ENCODE assay signal across 2 cellular contexts in genomic region chr10:118052816-118053215, GRCh38.
TF ChIP-seq lines count a peak whose summit lies in the region.

No MANE protein-coding gene starts in this region.

TF ChIP-seq in GM23338, 12 proteins besides CTCF, POLR2A, EP300 and RAD21 (continued from another document):
- no peak for TF ChIP-seq REST (IDR thresholded peaks at IDR 0.05; ENCODE audit: unreplicated experiment)
- TF ChIP-seq NANOG (IDR thresholded peaks at IDR 0.05; ENCODE audit: borderline replicate concordance) = no peak
- TF ChIP-seq POLR2AphosphoS5 (IDR thresholded peaks at IDR 0.05; ENCODE audit: low read depth) = no peak
- no peak for TF ChIP-seq STAT1 (IDR thresholded peaks at IDR 0.05; ENCODE audit: unreplicated experiment)
- TF ChIP-seq EZH2 (IDR thresholded peaks at IDR 0.05; ENCODE audit: low read depth, unreplicated experiment) = no peak
- TF ChIP-seq ZNF462 (CRISPR knock-in tag; IDR thresholded peaks at IDR 0.05) = no peak
- TF ChIP-seq JUNB (IDR thresholded peaks at IDR 0.05; ENCODE audit: unreplicated experiment) = no peak
- TF ChIP-seq ETS1 (IDR thresholded peaks at IDR 0.05) = no peak
- TF ChIP-seq ZNF331 (CRISPR knock-in tag; IDR thresholded peaks at IDR 0.05; ENCODE audit: low read depth) = no peak
- TF ChIP-seq ZNF114 (CRISPR knock-in tag; IDR thresholded peaks at IDR 0.05) = no peak

TF ChIP-seq in H1, 55 proteins besides CTCF, POLR2A, EP300 and RAD21 (continued from another document):
- TF ChIP-seq POLR2AphosphoS5 (IDR thresholded peaks at IDR 0.05; ENCODE audit: low read depth, low read length) = no peak
- no peak for TF ChIP-seq KDM4A (IDR thresholded peaks at IDR 0.05; ENCODE audit: low read depth, low read length, severe bottlenecking)
- no peak for TF ChIP-seq FOSL1 (IDR thresholded peaks at IDR 0.05; ENCODE audit: insufficient read depth, low read depth, low read length)
- TF ChIP-seq GTF2F1 (IDR thresholded peaks at IDR 0.05; ENCODE audit: borderline replicate concordance, low read depth, low read length) = no peak
- TF ChIP-seq SP2 (IDR thresholded peaks at IDR 0.05; ENCODE audit: low read length) = no peak
- TF ChIP-seq USF2 (IDR thresholded peaks at IDR 0.05; ENCODE audit: low read length) = no peak
- no peak for TF ChIP-seq SIN3A (conservative IDR thresholded peaks at IDR 0.05 in 1 of 2, IDR thresholded peaks at IDR 0.05 in 1 of 2; ENCODE audit: low read depth in 1 of 2, low read length in 2 of 2)
- no peak for TF ChIP-seq TCF12 (IDR thresholded peaks at IDR 0.05; ENCODE audit: low read depth, low read length)
- TF ChIP-seq CBX5 (IDR thresholded peaks at IDR 0.05; ENCODE audit: low read depth, low read length) = no peak
- no peak for TF ChIP-seq SIRT6 (IDR thresholded peaks at IDR 0.05; ENCODE audit: low read length)
- TF ChIP-seq JUND (IDR thresholded peaks at IDR 0.05; ENCODE audit: low read length) = no peak
- no peak for TF ChIP-seq GABPA (IDR thresholded peaks at IDR 0.05; ENCODE audit: borderline replicate concordance, insufficient read depth, low read length)
- TF ChIP-seq KDM1A (IDR thresholded peaks at IDR 0.05; ENCODE audit: borderline replicate concordance, low read length) = no peak
- no peak for TF ChIP-seq RFX5 (IDR thresholded peaks at IDR 0.05; ENCODE audit: borderline replicate concordance, low read depth, low read length)
- TF ChIP-seq SP4 (IDR thresholded peaks at IDR 0.05; ENCODE audit: low read length) = no peak
